36 cellular contexts compared by ENCODE assay signal in the genomic region with DNA sequence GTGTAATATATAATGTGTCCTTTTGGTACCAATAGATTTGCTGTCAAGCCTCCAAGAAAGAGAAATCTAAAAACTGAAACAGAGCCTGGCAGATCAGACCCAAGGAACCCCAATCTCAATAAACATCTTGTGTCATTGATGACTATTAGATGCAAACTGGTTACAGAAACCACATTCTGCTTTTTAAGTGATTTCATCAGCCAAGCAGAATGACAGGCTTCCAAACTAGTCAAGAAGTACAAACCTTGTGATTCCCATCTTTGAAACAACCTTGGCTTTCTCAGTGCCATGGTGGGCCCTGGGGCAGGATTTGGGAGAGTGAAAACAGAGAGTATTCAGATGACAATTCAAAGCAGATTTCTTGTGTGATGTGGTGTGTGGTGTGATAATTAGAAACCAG. TPM values are rescaled to one million over a fixed set of nuclear protein-coding genes. Genes with fewer than 3 reads are reported as not detected.
"Had no signal": no experiment of that assay in that cellular context is flagged by ENCODE, and none has a peak within 500 bp of the region (broad histone marks: within the 10 kb centered on the region; RNA-seq: fewer than 3 reads in every experiment).

No MANE protein-coding gene starts in this region.

- DNase-seq: activated CD4-positive, alpha-beta memory T cell treated with anti-CD3 and anti-CD28 coated beads, Interleukin-2, amount 10 ng/mL, durations not matched to agents 7 days and 5 days; activated CD4-positive, alpha-beta T cell treated with anti-CD3 and anti-CD28 coated beads for 1 hour; activated CD4-positive, alpha-beta T cell treated with anti-CD3 and anti-CD28 coated beads, Interleukin-2, amount 10 ng/mL, durations not matched to agents 7 days and 5 days; activated CD8-positive, alpha-beta memory T cell treated with anti-CD3 and anti-CD28 coated beads, Interleukin-2, amount 50 U/mL, for 48 hours; activated naive CD4-positive, alpha-beta T cell; activated T-cell treated with anti-CD3 and anti-CD28 coated beads, Interleukin-2, amount 50 U/mL, for 4 hours; endodermal cell; hippocampal formation; left cardiac atrium; left ventricle myocardium superior; mammary epithelial cell; naive B cell; nephron progenitor cell; right lobe of liver; stimulated activated CD4-positive, alpha-beta T cell treated with anti-CD3 and anti-CD28 coated beads, Interleukin-12 subunit alpha, Interleukin-12 subunit beta, amount 100 ng/mL, for 4 hours; stimulated activated CD4-positive, alpha-beta T cell treated with anti-CD3 and anti-CD28 coated beads, Interleukin-4, amount 100 ng/mL, for 24 hours; stimulated activated naive CD8-positive, alpha-beta T cell treated with anti-CD3 and anti-CD28 coated beads, Interleukin-15, amount 100 ng/mL, for 72 hours; T-helper 17 cell; T1000; thyroid gland; upper lobe of left lung had no signal

- H3K4me3 ChIP-seq: gastroesophageal sphincter, right lobe of liver, skin epidermis, thyroid gland, upper lobe of left lung, vagina had no signal

- H3K27ac ChIP-seq: gastroesophageal sphincter, neutrophil, right lobe of liver, skin epidermis, thyroid gland, upper lobe of left lung, vagina had no signal

- H3K36me3 ChIP-seq: gastroesophageal sphincter, neutrophil, right lobe of liver, thyroid gland, upper lobe of left lung, vagina had no signal

- H3K4me1 ChIP-seq: gastroesophageal sphincter, right lobe of liver, thyroid gland, upper lobe of left lung, vagina had no signal

- ATAC-seq: activated naive CD4-positive, alpha-beta T cell treated with anti-CD3 and anti-CD28 coated beads, Interleukin-2, amount 50 U/mL, for 72 hours; activated T-cell treated with anti-CD3 and anti-CD28 coated beads, Interleukin-2, amount 50 U/mL, for 4 hours; esophagus mucosa; gastroesophageal sphincter; left cardiac atrium; left ventricle myocardium superior; right lobe of liver; stimulated activated effector memory CD8-positive, alpha-beta T cell treated with anti-CD3 and anti-CD28 coated beads, Interleukin-12 subunit alpha, Interleukin-12 subunit beta, amount 100 ng/mL, for 72 hours; stimulated activated naive CD8-positive, alpha-beta T cell treated with anti-CD3 and anti-CD28 coated beads, Interleukin-15, amount 100 ng/mL, for 72 hours; T-helper 17 cell had no signal

- H3K9me3 ChIP-seq: gastroesophageal sphincter, neutrophil, right lobe of liver, thyroid gland, upper lobe of left lung, vagina had no signal

- H3K27me3 ChIP-seq: gastroesophageal sphincter, neutrophil, right lobe of liver, thyroid gland, upper lobe of left lung, vagina had no signal

RNA-seq across cellular contexts. Expression of a gene that starts 45.6 kb away (rescaled TPM):
- total RNA-seq: activated CD4-positive, alpha-beta memory T cell treated with anti-CD3 and anti-CD28 coated beads, Interleukin-2, amount 10 ng/mL, durations not matched to agents 7 days and 5 days; activated CD4-positive, alpha-beta T cell treated with anti-CD3 and anti-CD28 coated beads, Interleukin-2, amount 10 ng/mL, durations not matched to agents 7 days and 5 days; activated naive CD4-positive, alpha-beta T cell treated with anti-CD3 and anti-CD28 coated beads, Interleukin-2, amount 50 U/mL, for 72 hours; activated T-cell treated with anti-CD3 and anti-CD28 coated beads, Interleukin-2, amount 50 U/mL, for 4 hours; activated T-helper 2 cell treated with anti-CD3 and anti-CD28 coated beads, Interferon-gamma antibody, Interleukin-2, Interleukin-4, amounts not matched to agents 10 μg/mL and 5 μg/mL and 100 μg/mL, durations not matched to agents 14 hours and 24 hours and 36 hours; bronchial epithelial cell; endodermal cell; esophagus mucosa; fibroblast of villous mesenchyme; gastroesophageal sphincter; left cardiac atrium; mammary epithelial cell; mesothelial cell of epicardium; osteocyte; progenitor cell of endocrine pancreas; renal cortical epithelial cell; T-helper 17 cell; thyroid gland; vagina had no signal
- polyA plus RNA-seq: keratinocyte, mammary epithelial cell had no signal
